Comparison of ENCODE assay signal across 8 cellular contexts in the genomic region with DNA sequence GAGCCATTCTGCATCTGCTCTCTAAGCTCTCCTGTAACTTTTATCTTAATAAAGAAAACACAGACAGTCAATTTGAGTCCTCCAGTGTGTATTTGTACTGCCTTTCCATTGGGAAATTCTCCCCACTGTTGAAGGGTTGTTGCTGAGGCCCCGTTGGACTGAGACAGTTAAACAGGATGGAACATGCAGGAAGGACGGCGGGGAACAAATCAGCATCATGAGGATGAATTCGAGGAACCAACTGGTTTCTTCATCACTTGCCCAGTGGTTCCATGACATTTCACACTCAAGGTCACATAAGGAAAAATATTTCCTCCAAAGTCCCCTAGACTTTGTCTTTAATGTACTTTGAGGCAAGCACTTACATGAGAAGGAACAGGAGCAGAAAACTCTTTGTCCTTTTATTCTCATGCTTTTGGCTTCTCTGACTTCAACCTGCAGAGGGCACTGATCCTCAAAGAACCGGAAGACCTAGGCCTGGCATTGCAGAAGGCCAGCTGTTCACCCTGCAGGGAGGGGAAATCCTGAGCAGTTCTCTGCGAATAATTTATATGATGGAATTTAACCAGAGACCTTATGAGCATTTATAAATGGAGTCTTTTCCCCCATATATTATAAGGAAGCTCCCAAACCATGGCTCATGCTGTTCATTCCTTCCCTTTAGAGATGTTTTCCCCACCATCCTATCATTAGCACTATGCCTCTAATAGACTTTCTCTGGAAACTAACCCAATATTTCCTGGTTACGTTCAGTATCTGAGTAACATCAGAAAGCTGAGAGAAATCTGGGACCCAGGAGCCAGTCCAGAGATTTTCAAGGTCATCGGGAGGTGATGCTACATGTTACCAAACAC. TPM values are rescaled to one million over a fixed set of nuclear protein-coding genes. Genes with fewer than 3 reads are reported as not detected.
DNase-seq lines count a peak whose midpoint lies in the region; ATAC-seq and TF ChIP-seq lines count a peak whose summit lies in the region.

No MANE protein-coding gene starts in this region.

- TF ChIP-seq CTCF in endodermal cell (conservative IDR thresholded peaks at IDR 0.05) (peak; percentile 88), upper lobe of left lung (IDR thresholded peaks at IDR 0.05) (peak; percentile 32 to 69 (median 57))

- WGBS in endodermal cell (ENCODE audit: insufficient coverage in 1 of 2, insufficient read length in 1 of 2), 2 experiments: 64 to 67% methylated on average over 7 to 8 of the region's 8 CpGs
- WGBS in upper lobe of left lung, 2 donors: 45 to 46% methylated on average over 8 of the region's 8 CpGs

- no peak for TF ChIP-seq POLR2A in upper lobe of left lung (IDR thresholded peaks at IDR 0.05)

- H3K4me1 Mint-ChIP-seq in endodermal cell: peaks cover 7% of the 10 kb centered on the region

- H3K4me3 ChIP-seq in endodermal cell (ENCODE audit: low read length) (no peak overlapping the region), upper lobe of left lung (no peak overlapping the region)

- peak; percentile 85 for ATAC-seq in GM18873 (IDR thresholded peaks at IDR 0.05; ENCODE audit: low FRiP score, unreplicated experiment)
- peak; percentile 84 for ATAC-seq in HG03039 (IDR thresholded peaks at IDR 0.05; ENCODE audit: unreplicated experiment)
- ATAC-seq in upper lobe of left lung (ENCODE audit: low FRiP score in 2 of 2): peak; percentile 81 to 91

- TF ChIP-seq EP300 in upper lobe of left lung (IDR thresholded peaks at IDR 0.05): no peak

- H3K9me3 ChIP-seq in endodermal cell (ENCODE audit: control insufficient read depth, low read length) (no peaks in the 10 kb centered on the region), upper lobe of left lung (no peaks in the 10 kb centered on the region)

- DNase-seq in CMK (ENCODE audit: low read depth) (peak; percentile 9), NCI-H1436 treated with DMSO at 0.1 percent for 48 hours (lab: John Stamatoyannopoulos, UW) (peak; percentile 54), SW480 (ENCODE audit: low spot score) (peak; percentile 73), endodermal cell (peak; percentile 90), midbrain (lab: John Stamatoyannopoulos, UW) (peak; percentile 87), upper lobe of left lung (peak in 1 of 2 donors; percentile 67)

- no peaks in the 10 kb centered on the region for H3K27me3 ChIP-seq in endodermal cell (ENCODE audit: control insufficient read depth, insufficient read depth, low read length, poor library complexity, severe bottlenecking)
- H3K27me3 ChIP-seq in upper lobe of left lung: no peaks in the 10 kb centered on the region

- no peak overlapping the region for H3K9ac ChIP-seq in endodermal cell (ENCODE audit: extremely low read depth, low read length, poor library complexity, severe bottlenecking)

- no peak overlapping the region for H3K4me3 Mint-ChIP-seq in endodermal cell

- H3K27me3 Mint-ChIP-seq in endodermal cell (ENCODE audit: insufficient read depth): no peaks in the 10 kb centered on the region

- no peaks in the 10 kb centered on the region for H3K9me3 Mint-ChIP-seq in endodermal cell

- H3K36me3 ChIP-seq in endodermal cell (ENCODE audit: control insufficient read depth, insufficient read depth, low read length) (no peaks in the 10 kb centered on the region), upper lobe of left lung (no peaks in the 10 kb centered on the region)

- H3K27ac ChIP-seq in endodermal cell (ENCODE audit: low read depth, low read length): no peak overlapping the region
- H3K27ac ChIP-seq in upper lobe of left lung: no peak overlapping the region

- peaks cover 2% of the 10 kb centered on the region for H3K4me1 ChIP-seq in endodermal cell (ENCODE audit: control insufficient read depth, insufficient read depth, low read length)
- H3K4me1 ChIP-seq in upper lobe of left lung: peaks cover 4 to 16% (median 8%) of the 10 kb centered on the region in 4 donors

- no peak overlapping the region for H3K27ac Mint-ChIP-seq in endodermal cell

- H3K36me3 Mint-ChIP-seq in endodermal cell (ENCODE audit: low read depth): no peaks in the 10 kb centered on the region

RNA-seq across cellular contexts. Expression of a gene that starts 55.2 kb away (rescaled TPM):
- total RNA-seq in endodermal cell (not detected), upper lobe of left lung (10 to 100 TPM in 1 of 6 donors, 1 to 10 TPM in 5; 2.3 to 10.3 (median 7.5) TPM)
- not detected for polyA plus RNA-seq in endodermal cell (2013, experiment 1 of 2)
- polyA plus RNA-seq in endodermal cell (2013, experiment 2 of 2): not detected
